Comparison of ENCODE assay signal across 25 cellular contexts in the genomic region with DNA sequence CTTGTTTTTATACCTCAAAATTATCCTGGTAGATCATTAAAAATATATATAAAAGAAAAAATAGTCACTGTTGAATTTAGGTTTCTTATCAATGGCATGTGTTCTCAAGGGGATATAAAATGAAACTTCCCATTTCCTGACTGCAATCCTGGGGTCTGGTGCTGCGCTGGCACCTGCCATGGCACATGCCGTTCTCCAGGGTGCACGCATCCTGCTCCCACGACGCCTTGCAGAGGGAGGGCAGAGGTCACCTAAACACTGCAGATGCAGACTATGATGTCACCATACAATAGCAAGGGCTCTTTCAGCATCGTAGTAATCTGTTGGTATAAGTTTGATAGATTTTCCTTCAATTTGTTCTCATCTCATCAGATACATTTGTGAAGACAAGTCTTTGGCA.
A peak's percentile ranks its signal among the peaks of the same experiment; 100 is the strongest.
DNase-seq lines count a peak whose midpoint lies in the region; ATAC-seq, FAIRE-seq and TF ChIP-seq lines count a peak whose summit lies in the region.
"Had no signal": no experiment of that assay in that cellular context is flagged by ENCODE, and none has a peak within 500 bp of the region (broad histone marks: within the 10 kb centered on the region; RNA-seq: fewer than 3 reads in every experiment).

No MANE protein-coding gene starts in this region.

- H3K27ac Mint-ChIP-seq in astrocyte (ENCODE audit: unreplicated experiment), result no peak overlapping the region
- H3K27ac Mint-ChIP-seq: CD4-positive, alpha-beta memory T cell; CD4-positive, CD25-positive, alpha-beta regulatory T cell; CD8-positive, alpha-beta memory T cell had no signal

- POLR2A ChIA-PET in HepG2 (lab: Yijun Ruan, JAX), result no interaction called here

- H3K9me3 Mint-ChIP-seq in astrocyte (ENCODE audit: unreplicated experiment), result peaks cover 5% of the 10 kb centered on the region

- BruUV-seq in HepG2 (replicated peaks; lab: Mats Ljungman, UMichigan), result no TSS peak

- H3K4me1 ChIP-seq in HepG2 (ENCODE audit: insufficient read depth, low read length), result no peaks in the 10 kb centered on the region
- no peaks in the 10 kb centered on the region for H3K4me1 ChIP-seq in right lobe of liver
- no peaks in the 10 kb centered on the region for H3K4me1 ChIP-seq in astrocyte (ENCODE audit: insufficient read depth, low read length)
- H3K4me1 ChIP-seq: BE2C had no signal

- H3K4me3 Mint-ChIP-seq in astrocyte (ENCODE audit: unreplicated experiment), result no peak overlapping the region
- H3K4me3 Mint-ChIP-seq: CD14-positive monocyte; CD4-positive, alpha-beta memory T cell; CD4-positive, CD25-positive, alpha-beta regulatory T cell; CD8-positive, alpha-beta memory T cell had no signal

- no peak for TF ChIP-seq RAD21 in HepG2 (CRISPR knock-in tag; IDR thresholded peaks at IDR 0.05)

- DNase-seq in HepG2 (ENCODE audit: low spot score) (no peak), right lobe of liver (no peak), astrocyte (ENCODE audit: low read depth) (no peak)
- DNase-seq: 8988T; ACHN; BE2C; C1 segment of cervical spinal cord; CD4-positive, alpha-beta memory T cell; CD4-positive, CD25-positive, alpha-beta regulatory T cell; CD8-positive, alpha-beta memory T cell; COR-L47; DMS 273 treated with DMSO at 0.1 percent for 48 hours; DMS153; DMS53; DMS79; DND-41; GF-D8 had no signal

- H3K4me1 Mint-ChIP-seq in astrocyte (ENCODE audit: low read depth, unreplicated experiment), result no peaks in the 10 kb centered on the region
- H3K4me1 Mint-ChIP-seq: CD14-positive monocyte; CD4-positive, alpha-beta memory T cell; CD4-positive, CD25-positive, alpha-beta regulatory T cell; CD8-positive, alpha-beta memory T cell had no signal

- H3K9ac ChIP-seq in HepG2 (ENCODE audit: insufficient read depth, low read depth, low read length), result no peak overlapping the region
- no peak overlapping the region for H3K9ac ChIP-seq in astrocyte (ENCODE audit: low read length)
- H3K9ac ChIP-seq: BLaER1 had no signal

- ATAC-seq in HepG2 (no peak), right lobe of liver (no peak), GM21737 (IDR thresholded peaks at IDR 0.05; ENCODE audit: unreplicated experiment) (no peak), HG02938 (IDR thresholded peaks at IDR 0.05; ENCODE audit: unreplicated experiment) (no peak)

- H3K79me2 ChIP-seq in HepG2 (ENCODE audit: insufficient read depth, low read length) (no peaks in the 10 kb centered on the region), astrocyte (ENCODE audit: insufficient read depth, low read length) (no peaks in the 10 kb centered on the region)

- in situ Hi-C loops in HepG2 (cut with HindIII; ENCODE audit: extremely low pct_ligation_motif_present, low pct_unique_long_range_greater_than_20kb), result no loop called here

- TF ChIP-seq EP300 in HepG2 (IDR thresholded peaks at IDR 0.05; ENCODE audit: low read depth in 2 of 2, low read length in 2 of 2), result no peak
- no peak for TF ChIP-seq EP300 in HepG2 (CRISPR knock-in tag; IDR thresholded peaks at IDR 0.05; ENCODE audit: borderline replicate concordance)

- H3K4me3 ChIP-seq in HepG2 (replicated peaks in 1 of 3; ENCODE audit: insufficient read depth in 1 of 3, low read depth in 2 of 3, low read length in 3 of 3), result no peak overlapping the region
- H3K4me3 ChIP-seq in right lobe of liver, result no peak overlapping the region
- H3K4me3 ChIP-seq in astrocyte (ENCODE audit: insufficient read depth, low read depth, low read length), result no peak overlapping the region
- H3K4me3 ChIP-seq: BLaER1 had no signal

- TF ChIP-seq CTCF in HepG2 (CRISPR knock-in tag; IDR thresholded peaks at IDR 0.05), result no peak
- no peak for TF ChIP-seq CTCF in right lobe of liver (IDR thresholded peaks at IDR 0.05)
- TF ChIP-seq CTCF in astrocyte (IDR thresholded peaks at IDR 0.05; ENCODE audit: insufficient read depth, low read depth, low read length), result no peak

- H3K9me3 ChIP-seq in HepG2 (ENCODE audit: low read length) (peaks cover 77% of the 10 kb centered on the region), right lobe of liver (no peaks in the 10 kb centered on the region), astrocyte (ENCODE audit: insufficient read depth, low read depth, low read length) (no peaks in the 10 kb centered on the region)
- H3K9me3 ChIP-seq: BE2C, BLaER1 had no signal

- 7% methylated on average over 6 of the region's 6 CpGs for WGBS in HepG2 (ENCODE audit: low lambda C conversion rate)
- WGBS in right lobe of liver (ENCODE audit: insufficient coverage, low coverage, low lambda C conversion rate, missing lambda C conversion rate), result 53% methylated on average over 6 of the region's 6 CpGs

- no peak overlapping the region for H3K4me2 ChIP-seq in HepG2 (ENCODE audit: low read depth, low read length)
- no peak overlapping the region for H3K4me2 ChIP-seq in astrocyte (ENCODE audit: low read length)
- H3K4me2 ChIP-seq: BLaER1 had no signal

- H3K27me3 ChIP-seq in HepG2 (ENCODE audit: control insufficient read depth in 1 of 2, insufficient read depth in 2 of 2, low read length in 2 of 2) (no peaks in the 10 kb centered on the region), right lobe of liver (no peaks in the 10 kb centered on the region), astrocyte (ENCODE audit: insufficient read depth, low read length) (no peaks in the 10 kb centered on the region)
- H3K27me3 ChIP-seq: BE2C, BLaER1 had no signal

- no peak for FAIRE-seq in HepG2 (lab: Jason Lieb, UNC)
- no peak for FAIRE-seq in astrocyte (lab: Jason Lieb, UNC)
- FAIRE-seq: A204.1, G401.6, GM12891, GM19239 had no signal

- no peaks in the 10 kb centered on the region for H4K20me1 ChIP-seq in HepG2 (ENCODE audit: insufficient read depth, low read length)
- no peaks in the 10 kb centered on the region for H4K20me1 ChIP-seq in astrocyte (ENCODE audit: insufficient read depth, low read length)
- H4K20me1 ChIP-seq: BLaER1 had no signal

- no peaks in the 10 kb centered on the region for H3K36me3 Mint-ChIP-seq in astrocyte (ENCODE audit: low read depth, unreplicated experiment)
- H3K36me3 Mint-ChIP-seq: CD14-positive monocyte; CD4-positive, alpha-beta memory T cell; CD4-positive, CD25-positive, alpha-beta regulatory T cell; CD8-positive, alpha-beta memory T cell had no signal

- intact Hi-C loops in HepG2 (cut with micrococcal nuclease; ENCODE audit: unreplicated experiment), result no loop called here
- intact Hi-C loops in right lobe of liver (cut with DNase I), result no loop called here

- CTCF ChIA-PET in HepG2 (lab: Yijun Ruan, JAX; ENCODE audit: low intra/inter-chr PET ratio, low total read pairs), result no interaction called here

- H3K27ac ChIP-seq in HepG2 (ENCODE audit: extremely low read length, insufficient read depth, low read length) (no peak overlapping the region), right lobe of liver (no peak overlapping the region), astrocyte (ENCODE audit: low read depth, low read length) (no peak overlapping the region)
- H3K27ac ChIP-seq: BLaER1 had no signal

- no peaks in the 10 kb centered on the region for H3K27me3 Mint-ChIP-seq in astrocyte (ENCODE audit: low read depth, unreplicated experiment)
- H3K27me3 Mint-ChIP-seq: CD4-positive, CD25-positive, alpha-beta regulatory T cell had no signal

- H3K36me3 ChIP-seq in HepG2 (replicated peaks in 1 of 2; ENCODE audit: control insufficient read depth in 1 of 2, insufficient read depth in 2 of 2, low read length in 2 of 2), result no peaks in the 10 kb centered on the region
- H3K36me3 ChIP-seq in right lobe of liver, result no peaks in the 10 kb centered on the region
- H3K36me3 ChIP-seq in astrocyte (ENCODE audit: insufficient read depth, low read length), result no peaks in the 10 kb centered on the region
- H3K36me3 ChIP-seq: BE2C, BLaER1 had no signal

- TF ChIP-seq POLR2A in HepG2 (IDR thresholded peaks at IDR 0.05; ENCODE audit: insufficient read depth in 1 of 2, low read depth in 2 of 2, low read length in 2 of 2) (no peak), right lobe of liver (IDR thresholded peaks at IDR 0.05) (no peak)

- H2AFZ ChIP-seq in HepG2 (ENCODE audit: low read length) (no peak overlapping the region), astrocyte (ENCODE audit: low read depth, low read length) (peak overlapping the region; percentile 17)

TF ChIP-seq in HepG2, 621 proteins besides CTCF, POLR2A, EP300 and RAD21:
- TF ChIP-seq ATF7 (IDR thresholded peaks at IDR 0.05), result peak; percentile 47; the same call in 1 of the 2 replicates
- no peak for TF ChIP-seq ATF7 (CRISPR knock-in tag; IDR thresholded peaks at IDR 0.05)
- TF ChIP-seq SAP130 (CRISPR knock-in tag; IDR thresholded peaks at IDR 0.05; ENCODE audit: low read depth), result no peak
TF ChIP-seq in HepG2: peak in this region for 1.
